Comparison of ENCODE assay signal across 8 cellular contexts in the genomic region with DNA sequence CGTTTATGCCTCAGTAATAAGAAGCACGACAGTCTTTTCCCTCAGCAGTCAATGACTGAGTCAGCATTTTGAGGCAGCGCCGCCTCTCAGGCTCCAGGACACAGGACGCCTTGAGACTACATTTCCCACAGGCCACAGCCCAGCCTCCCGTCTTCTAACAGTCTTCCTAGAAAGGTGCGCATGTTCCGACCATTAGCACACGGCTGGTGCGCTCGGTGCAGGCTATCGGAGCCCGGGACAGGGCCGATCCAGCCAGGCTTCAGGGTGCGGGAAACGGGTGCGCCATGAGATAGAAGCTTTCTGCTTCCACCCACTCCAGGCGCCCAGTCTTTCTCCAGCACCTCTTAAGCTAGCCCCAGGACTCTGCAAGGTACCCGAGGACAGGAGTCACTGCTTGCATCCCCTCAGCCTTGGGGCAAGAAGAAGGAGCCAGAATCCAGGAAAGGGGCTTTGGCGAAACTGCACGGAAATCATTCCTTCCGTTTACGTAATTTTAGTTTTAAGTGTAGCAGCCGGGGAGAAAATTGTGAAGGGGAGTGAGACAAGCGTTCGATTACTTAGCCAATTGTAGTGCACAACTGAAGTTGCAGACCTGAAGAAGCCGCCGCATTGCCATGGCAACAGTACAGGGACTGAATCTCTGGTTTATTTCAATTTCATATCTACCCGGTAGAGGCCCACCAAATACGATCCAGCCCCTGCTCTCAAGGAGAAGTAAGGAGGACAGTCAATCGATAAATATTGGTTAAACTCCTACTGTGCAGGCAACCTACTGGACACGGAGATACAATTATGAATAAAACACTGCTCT. TPM values are rescaled to one million over a fixed set of nuclear protein-coding genes. Genes with fewer than 3 reads are reported as not detected.
A peak's percentile ranks its signal among the peaks of the same experiment; 100 is the strongest.
DNase-seq lines count a peak whose midpoint lies in the region; ATAC-seq and TF ChIP-seq lines count a peak whose summit lies in the region.

No MANE protein-coding gene starts in this region.

- H3K27me3 Mint-ChIP-seq in CD4-positive, CD25-positive, alpha-beta regulatory T cell: peaks cover 38% of the 10 kb centered on the region
- H3K27me3 Mint-ChIP-seq in immature natural killer cell (ENCODE audit: low read depth in 3 of 3): no peaks in the 10 kb centered on the region

- no peak overlapping the region for H3K27ac ChIP-seq in CD4-positive, CD25-positive, alpha-beta regulatory T cell (ENCODE audit: insufficient read depth, low read length, poor library complexity, severe bottlenecking)
- H3K27ac ChIP-seq in gastrocnemius medialis (peak overlapping the region in 1 of 4 donors; percentile 33), SJCRH30 (no peak overlapping the region)

- ATAC-seq in CD4-positive, CD25-positive, alpha-beta regulatory T cell (ENCODE audit: low read depth in 2 of 2): peak; percentile 50 to 52
- peak; percentile 71 for ATAC-seq in HG02973 (IDR thresholded peaks at IDR 0.05; ENCODE audit: unreplicated experiment)
- peak; percentile 95 to 96 for ATAC-seq in gastrocnemius medialis

- H3K4me3 ChIP-seq in CD4-positive, CD25-positive, alpha-beta regulatory T cell (ENCODE audit: low read depth, low read length): peak overlapping the region; percentile 20
- H3K4me3 ChIP-seq in gastrocnemius medialis: peak overlapping the region; percentile 54 to 68 (median 58)
- no peak overlapping the region for H3K4me3 ChIP-seq in SJCRH30

- in situ Hi-C loops in gastrocnemius medialis (cut with MboI; ENCODE audit: low sequenced_read_pairs in 4 of 4): loop anchor here in 1 of 4 donors (5.0 kb wide), 1 partner anchor 91 kb away; no protein-coding TSS in a partner anchor

- intact Hi-C loops in gastrocnemius medialis (cut with DNase I; ENCODE audit: low total_unique reads): no loop called here

- H3K27me3 ChIP-seq in CD4-positive, CD25-positive, alpha-beta regulatory T cell (ENCODE audit: control insufficient read depth, insufficient read depth, low read length): peaks cover 6% of the 10 kb centered on the region
- H3K27me3 ChIP-seq in gastrocnemius medialis: no peaks in the 10 kb centered on the region
- peaks cover 10% of the 10 kb centered on the region; the same call in 1 of the 2 replicates for H3K27me3 ChIP-seq in SJCRH30

- H3K36me3 ChIP-seq in CD4-positive, CD25-positive, alpha-beta regulatory T cell (ENCODE audit: control insufficient read depth, insufficient read depth, low read length): no peaks in the 10 kb centered on the region
- H3K36me3 ChIP-seq in gastrocnemius medialis (no peaks in the 10 kb centered on the region), SJCRH30 (no peaks in the 10 kb centered on the region)

- TF ChIP-seq POLR2A in gastrocnemius medialis (IDR thresholded peaks at IDR 0.05): peak in 1 of 2 donors; percentile 7

- peak overlapping the region in 2 of 3 donors; percentile 11 to 26 for H3K27ac Mint-ChIP-seq in CD4-positive, CD25-positive, alpha-beta regulatory T cell
- no peak overlapping the region for H3K27ac Mint-ChIP-seq in immature natural killer cell

- no peak for TF ChIP-seq CTCF in gastrocnemius medialis (IDR thresholded peaks at IDR 0.05 in 4 of 5, conservative IDR thresholded peaks at IDR 0.05 in 1 of 5)

- H3K4me1 ChIP-seq in CD4-positive, CD25-positive, alpha-beta regulatory T cell (ENCODE audit: control insufficient read depth, insufficient read depth, low read length, poor library complexity, severe bottlenecking): no peaks in the 10 kb centered on the region
- H3K4me1 ChIP-seq in gastrocnemius medialis (peaks cover 0 to 4% of the 10 kb centered on the region in 2 donors), SJCRH30 (no peaks in the 10 kb centered on the region)

- peak in 1 of 3 donors; percentile 60 for DNase-seq in CD4-positive, CD25-positive, alpha-beta regulatory T cell
- DNase-seq in activated CD4-positive, CD25-positive, alpha-beta regulatory T cell treated with anti-CD3 and anti-CD28 coated beads, Interleukin-2, amount 50 U/mL, for 72 hours: peak; percentile 33
- DNase-seq in cerebellum (ENCODE audit: low spot score): peak; percentile 78
- peak in 1 of 3 donors; percentile 6 for DNase-seq in immature natural killer cell
- DNase-seq in gastrocnemius medialis: peak; percentile 36 to 63
- DNase-seq in NCI-H446 treated with DMSO at 0.1 percent for 48 hours (lab: John Stamatoyannopoulos, UW): no peak
- DNase-seq in SJCRH30: no peak

- no peaks in the 10 kb centered on the region for H3K36me3 Mint-ChIP-seq in CD4-positive, CD25-positive, alpha-beta regulatory T cell
- no peaks in the 10 kb centered on the region for H3K36me3 Mint-ChIP-seq in immature natural killer cell

- peaks cover 0 to 2% (median 0%) of the 10 kb centered on the region in 7 donors for H3K9me3 Mint-ChIP-seq in CD4-positive, CD25-positive, alpha-beta regulatory T cell
- no peaks in the 10 kb centered on the region for H3K9me3 Mint-ChIP-seq in immature natural killer cell

- H3K9me3 ChIP-seq in CD4-positive, CD25-positive, alpha-beta regulatory T cell (ENCODE audit: control insufficient read depth in 2 of 2, low read length in 2 of 2): no peaks in the 10 kb centered on the region
- H3K9me3 ChIP-seq in gastrocnemius medialis (no peaks in the 10 kb centered on the region), SJCRH30 (replicated peaks) (peaks cover 3% of the 10 kb centered on the region; the same call in 1 of the 2 replicates)

- H3K4me3 Mint-ChIP-seq in CD4-positive, CD25-positive, alpha-beta regulatory T cell: peak overlapping the region; percentile 63 to 77 (median 74)
- peak overlapping the region; percentile 57 to 80 (median 68) for H3K4me3 Mint-ChIP-seq in immature natural killer cell

- H3K4me1 Mint-ChIP-seq in CD4-positive, CD25-positive, alpha-beta regulatory T cell: peaks cover 0 to 10% (median 4%) of the 10 kb centered on the region in 4 donors
- peaks cover 9 to 12% of the 10 kb centered on the region in 2 donors for H3K4me1 Mint-ChIP-seq in immature natural killer cell

RNA-seq across cellular contexts. Expression of a gene that starts 53.9 kb away (rescaled TPM):
- 20.4 TPM for total RNA-seq in CD4-positive, CD25-positive, alpha-beta regulatory T cell
- polyA plus RNA-seq in CD4-positive, CD25-positive, alpha-beta regulatory T cell: 10 to 100 TPM in 1 of 4 donors, 1 to 10 TPM in 3; 9.2 to 14.3 (median 9.6) TPM
- total RNA-seq in cerebellum (34.1 TPM), gastrocnemius medialis (10 to 100 TPM; 31.8 to 43.1 (median 34.2) TPM)
- polyA plus RNA-seq in immature natural killer cell: 10 to 100 TPM in 2 of 3 donors, 1 to 10 TPM in 1; 9.4 to 26.3 (median 14.5) TPM
- total RNA-seq in SJCRH30 (2014; rRNA removed; shearing (Covaris generic)): 11.2 and 15.5 TPM in 2 replicates

Comparison
In these comparisons a context has a peak if more than half of its experiments do, and no peak if none do; other contexts are left out.
1. DNase-seq: peak in activated CD4-positive, CD25-positive, alpha-beta regulatory T cell treated with anti-CD3 and anti-CD28 coated beads, Interleukin-2, amount 50 U/mL, for 72 hours (single experiment), cerebellum (single experiment) and gastrocnemius medialis (2 of 2); none in NCI-H446 treated with DMSO at 0.1 percent for 48 hours (single experiment) and SJCRH30 (0 of 2).
2. H3K27ac Mint-ChIP-seq: peak in CD4-positive, CD25-positive, alpha-beta regulatory T cell (2 of 3); none in immature natural killer cell (0 of 6).
3. Peak in every context shown above with its lines, with median percentiles within 50 percentile points of each other: ATAC-seq.